Comparison of ENCODE assay signal across 15 cellular contexts in genomic region chr11:17786824-17787525, GRCh38. TPM values are rescaled to one million over a fixed set of nuclear protein-coding genes. Genes with fewer than 3 reads are reported as not detected.
DNase-seq lines count a peak whose midpoint lies in the region; ATAC-seq and TF ChIP-seq lines count a peak whose summit lies in the region.
"Had no signal": no experiment of that assay in that cellular context is flagged by ENCODE, and none has a peak within 500 bp of the region (broad histone marks: within the 10 kb centered on the region; RNA-seq: fewer than 3 reads in every experiment).

No MANE protein-coding gene starts in this region.

- ATAC-seq in effector memory CD8-positive, alpha-beta T cell (replicated peaks), result no peak
- no peak for ATAC-seq in HG03571 (IDR thresholded peaks at IDR 0.05; ENCODE audit: unreplicated experiment)

- H3K4me3 ChIP-seq in fibroblast of the aortic adventitia (ENCODE audit: low read depth, low read length) (no peak overlapping the region), retinal pigment epithelial cell (ENCODE audit: low read length) (no peak overlapping the region)

- H3K9me3 Mint-ChIP-seq in effector memory CD8-positive, alpha-beta T cell, result no peaks in the 10 kb centered on the region

- DNase-seq in GM04504 (ENCODE audit: low read depth) (peak; percentile 40), SW480 (ENCODE audit: low spot score) (peak; percentile 18), fibroblast of the aortic adventitia (ENCODE audit: low read depth) (peak; percentile 58), retinal pigment epithelial cell (ENCODE audit: low read depth) (peak; percentile 11), DMS 273 (lab: John Stamatoyannopoulos, UW; ENCODE audit: unreplicated experiment) (no peak), GM10266 (ENCODE audit: extremely low spot score) (no peak)
- no peak for DNase-seq in effector memory CD8-positive, alpha-beta T cell
- DNase-seq: anterior cingulate cortex; COR-L47; foreskin melanocyte; NCI-H2029; stimulated activated CD4-positive, alpha-beta T cell treated with anti-CD3 and anti-CD28 coated beads, Interleukin-4, amount 100 ng/mL, for 4 hours had no signal

- H3K4me3 Mint-ChIP-seq in effector memory CD8-positive, alpha-beta T cell, result no peak overlapping the region

- H3K4me1 Mint-ChIP-seq in effector memory CD8-positive, alpha-beta T cell (ENCODE audit: low read depth in 2 of 2), result peaks cover 0 to under 1% of the 10 kb centered on the region in 2 donors

- H3K36me3 Mint-ChIP-seq in effector memory CD8-positive, alpha-beta T cell (ENCODE audit: insufficient read depth), result no peaks in the 10 kb centered on the region

- TF ChIP-seq CTCF in fibroblast of the aortic adventitia (IDR thresholded peaks at IDR 0.05; ENCODE audit: insufficient read depth, low read length) (no peak), retinal pigment epithelial cell (conservative IDR thresholded peaks at IDR 0.05; ENCODE audit: low read depth, low read length) (no peak), GM10266 (IDR thresholded peaks at IDR 0.05; ENCODE audit: control insufficient read depth, insufficient read depth, low read depth, missing control alignments) (no peak)

- no peak overlapping the region for H3K27ac Mint-ChIP-seq in effector memory CD8-positive, alpha-beta T cell

- no peaks in the 10 kb centered on the region for H3K27me3 Mint-ChIP-seq in effector memory CD8-positive, alpha-beta T cell

RNA-seq across cellular contexts. Expression of gene KCNC1, which starts 52.4 kb away (rescaled TPM):
- not detected in 2 replicates for total RNA-seq in fibroblast of the aortic adventitia (ENCODE audit: low replicate concordance)
- total RNA-seq: liver, subcutaneous adipose tissue had no signal

Comparison
In these comparisons a context has a peak if more than half of its experiments do, and no peak if none do; other contexts are left out.
1. DNase-seq: peak in GM04504 (single experiment), SW480 (single experiment), fibroblast of the aortic adventitia (single experiment) and retinal pigment epithelial cell (single experiment); none in DMS 273 (single experiment), GM10266 (single experiment) and effector memory CD8-positive, alpha-beta T cell (0 of 3).